ENCODE assay signal across 14 cellular contexts in genomic region chr1:151546006-151546925, GRCh38. TPM values are rescaled to one million over a fixed set of nuclear protein-coding genes. Genes with fewer than 3 reads are reported as not detected.
DNase-seq lines count a peak whose midpoint lies in the region; ATAC-seq and TF ChIP-seq lines count a peak whose summit lies in the region.
"Had no signal": no experiment of that assay in that cellular context is flagged by ENCODE, and none has a peak within 500 bp of the region (broad histone marks: within the 10 kb centered on the region; RNA-seq: fewer than 3 reads in every experiment).

No MANE protein-coding gene starts in this region.

- H3K4me3 ChIP-seq in left ventricle myocardium inferior (no peak overlapping the region), uterus (no peak overlapping the region)
- H3K4me3 ChIP-seq: MG63 had no signal

- no peak for ATAC-seq in central memory CD8-positive, alpha-beta T cell (replicated peaks; ENCODE audit: extremely low read depth, poor library complexity, severe bottlenecking)

- peak overlapping the region; percentile 52 for H3K27ac Mint-ChIP-seq in central memory CD8-positive, alpha-beta T cell (ENCODE audit: low read depth)
- peak overlapping the region; percentile 98 for H3K27ac Mint-ChIP-seq in mesothelial cell of epicardium

- peaks cover 20% of the 10 kb centered on the region for H3K4me1 ChIP-seq in left ventricle myocardium inferior
- peaks cover 0 to 5% of the 10 kb centered on the region in 2 donors for H3K4me1 ChIP-seq in uterus

- no peaks in the 10 kb centered on the region for H3K9me3 ChIP-seq in left ventricle myocardium inferior (replicated peaks)
- H3K9me3 ChIP-seq in uterus: no peaks in the 10 kb centered on the region
- H3K9me3 ChIP-seq: MG63 had no signal

- no peak overlapping the region for H3K4me3 Mint-ChIP-seq in central memory CD8-positive, alpha-beta T cell
- H3K4me3 Mint-ChIP-seq in mesothelial cell of epicardium: no peak overlapping the region
- H3K4me3 Mint-ChIP-seq: activated naive CD8-positive, alpha-beta T cell treated with anti-CD3 and anti-CD28 coated beads, Interleukin-2, amount 10 ng/mL, durations not matched to agents 7 days and 5 days had no signal

- H3K27me3 ChIP-seq in left ventricle myocardium inferior (ENCODE audit: low read depth) (no peaks in the 10 kb centered on the region), uterus (no peaks in the 10 kb centered on the region)
- H3K27me3 ChIP-seq: MG63 had no signal

- no peaks in the 10 kb centered on the region for H3K9me3 Mint-ChIP-seq in central memory CD8-positive, alpha-beta T cell
- no peaks in the 10 kb centered on the region for H3K9me3 Mint-ChIP-seq in mesothelial cell of epicardium
- H3K9me3 Mint-ChIP-seq: activated naive CD8-positive, alpha-beta T cell treated with anti-CD3 and anti-CD28 coated beads, Interleukin-2, amount 10 ng/mL, durations not matched to agents 7 days and 5 days had no signal

- DNase-seq in left ventricle myocardium inferior: no peak
- no peak for DNase-seq in cardiac septum (ENCODE audit: low spot score)
- DNase-seq in central memory CD8-positive, alpha-beta T cell (ENCODE audit: low spot score in 2 of 2): no peak
- DNase-seq in mesothelial cell of epicardium (ENCODE audit: low spot score in 2 of 2, unreplicated experiment in 2 of 2): no peak
- no peak for DNase-seq in uterus
- no peak for DNase-seq in NCI-H446 (lab: John Stamatoyannopoulos, UW)
- DNase-seq in OCI-M2 (lab: John Stamatoyannopoulos, UW; ENCODE audit: unreplicated experiment): no peak
- DNase-seq in GM13976 (ENCODE audit: low spot score): no peak
- DNase-seq: activated CD4-positive, alpha-beta T cell treated with anti-CD3 and anti-CD28 coated beads for 4 hours; activated naive CD8-positive, alpha-beta T cell treated with anti-CD3 and anti-CD28 coated beads, Interleukin-2, amount 10 ng/mL, durations not matched to agents 7 days and 5 days; caudate nucleus; COR-L47; NCI-H748 treated with DMSO at 0.1 percent for 48 hours had no signal

- intact Hi-C loops in left ventricle myocardium inferior (cut with micrococcal nuclease) (no loop called here), cardiac septum (cut with DNase I) (loop anchor here (5.0 kb wide), 1 partner anchor 104 kb away; no protein-coding TSS in a partner anchor), uterus (cut with DNase I; ENCODE audit: low total_unique reads) (no loop called here)

- peak overlapping the region; percentile 32 for H3K27ac ChIP-seq in left ventricle myocardium inferior (replicated peaks)
- H3K27ac ChIP-seq in uterus: peak overlapping the region; percentile 18 to 60

- H3K4me1 Mint-ChIP-seq in central memory CD8-positive, alpha-beta T cell: peaks cover 5% of the 10 kb centered on the region
- H3K4me1 Mint-ChIP-seq in mesothelial cell of epicardium: peaks cover 47% of the 10 kb centered on the region

- TF ChIP-seq CTCF in left ventricle myocardium inferior (IDR thresholded peaks at IDR 0.05; ENCODE audit: borderline replicate concordance) (no peak), mesothelial cell of epicardium (IDR thresholded peaks at IDR 0.05; ENCODE audit: unreplicated experiment) (no peak), uterus (IDR thresholded peaks at IDR 0.05) (no peak), GM13976 (IDR thresholded peaks at IDR 0.05; ENCODE audit: borderline replicate concordance, control extremely low read depth, extremely low read depth, insufficient read depth, missing control alignments) (no peak)

- H3K36me3 Mint-ChIP-seq in central memory CD8-positive, alpha-beta T cell (ENCODE audit: insufficient read depth): no peaks in the 10 kb centered on the region
- peaks cover 2% of the 10 kb centered on the region for H3K36me3 Mint-ChIP-seq in mesothelial cell of epicardium
- H3K36me3 Mint-ChIP-seq: activated naive CD8-positive, alpha-beta T cell treated with anti-CD3 and anti-CD28 coated beads, Interleukin-2, amount 10 ng/mL, durations not matched to agents 7 days and 5 days had no signal

- no peaks in the 10 kb centered on the region for H3K36me3 ChIP-seq in left ventricle myocardium inferior
- H3K36me3 ChIP-seq in uterus: no peaks in the 10 kb centered on the region

- TF ChIP-seq POLR2A in uterus (IDR thresholded peaks at IDR 0.05): no peak

- peaks cover 7% of the 10 kb centered on the region for H3K27me3 Mint-ChIP-seq in central memory CD8-positive, alpha-beta T cell
- H3K27me3 Mint-ChIP-seq in mesothelial cell of epicardium (ENCODE audit: low read depth): no peaks in the 10 kb centered on the region

- in situ Hi-C loops in GM13976 (cut with MboI; ENCODE audit: low sequenced_read_pairs, unreplicated experiment): no loop called here

RNA-seq across cellular contexts. Expression of gene TUFT1, which starts 6.2 kb away (rescaled TPM):
- 3.6 TPM for total RNA-seq in left ventricle myocardium inferior
- 4.3 TPM for total RNA-seq in cardiac septum
- total RNA-seq in mesothelial cell of epicardium: 14.8 to 17.3 TPM (median 17.3 TPM) in 3 replicates
- 1 to 10 TPM in 3 of 4 donors, under 1 TPM in 1; 0.29 to 7.3 (median 5.0) TPM for total RNA-seq in uterus

RNA-seq across cellular contexts. Expression of gene CGN, which starts 35.1 kb away (rescaled TPM):
- total RNA-seq in left ventricle myocardium inferior: 0.52 TPM
- total RNA-seq in cardiac septum: 0.19 TPM
- 37.5 to 39.1 TPM (median 38.9 TPM) in 3 replicates for total RNA-seq in mesothelial cell of epicardium
- total RNA-seq in uterus: 1 to 10 TPM in 2 of 4 donors, under 1 TPM in 2; under 0.01 to 7.3 (median 0.85) TPM
